9 cellular contexts compared by ENCODE assay signal in the genomic region with DNA sequence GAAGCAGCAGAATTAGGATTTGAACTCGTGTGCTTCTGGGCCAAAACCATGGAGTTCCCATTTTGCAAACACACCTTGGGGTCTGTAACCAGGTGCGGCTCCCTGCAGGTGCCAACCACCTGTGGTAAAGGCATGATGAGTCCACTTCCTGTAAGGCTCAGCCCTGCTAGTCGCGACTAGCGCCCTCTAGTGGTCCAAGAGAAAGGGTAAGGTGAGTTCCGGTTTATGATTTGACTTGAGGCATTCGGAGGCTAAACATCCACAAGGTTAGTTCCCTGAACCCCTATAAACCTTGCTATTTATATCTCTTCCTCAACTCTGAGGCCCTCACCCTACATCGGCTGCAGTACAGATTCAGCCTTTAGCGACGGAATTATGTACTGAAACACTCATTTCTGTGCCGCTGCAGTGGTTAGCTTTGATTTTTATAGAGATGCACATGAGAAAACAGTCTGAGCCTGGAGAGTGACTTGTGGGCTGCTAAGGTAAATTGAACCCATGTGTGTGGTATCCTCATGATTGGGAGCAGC.
DNase-seq lines count a peak whose midpoint lies in the region; ATAC-seq, FAIRE-seq and TF ChIP-seq lines count a peak whose summit lies in the region.
"Had no signal": no experiment of that assay in that cellular context is flagged by ENCODE, and none has a peak within 500 bp of the region (broad histone marks: within the 10 kb centered on the region; RNA-seq: fewer than 3 reads in every experiment).

No MANE protein-coding gene starts in this region.

- H3K27ac ChIP-seq in A549 (no peak overlapping the region), endothelial cell of umbilical vein (ENCODE audit: insufficient read depth, low read depth, low read length) (no peak overlapping the region), upper lobe of right lung (no peak overlapping the region)

- peaks cover 2% of the 10 kb centered on the region for H4K20me1 ChIP-seq in endothelial cell of umbilical vein (replicated peaks; ENCODE audit: control insufficient read depth, extremely low read depth, insufficient read depth, low read length)

- POLR2A ChIA-PET in A549 (lab: Yijun Ruan, JAX), result no interaction called here
- POLR2A ChIA-PET in endothelial cell of umbilical vein (lab: Charles Lee), result no interaction called here

- peak; percentile 73 to 85; a peak in 4 of 6 replicates for ATAC-seq in A549
- peak; percentile 96 for ATAC-seq in GM18502 (IDR thresholded peaks at IDR 0.05; ENCODE audit: poor library complexity, unreplicated experiment)
- peak; percentile 98 for ATAC-seq in HG02885 (IDR thresholded peaks at IDR 0.05; ENCODE audit: poor library complexity, unreplicated experiment)
- ATAC-seq in upper lobe of right lung, result peak; percentile 82

- H3K9me3 Mint-ChIP-seq in neural crest cell, result no peaks in the 10 kb centered on the region
- H3K9me3 Mint-ChIP-seq: stimulated activated naive CD8-positive, alpha-beta T cell treated with anti-CD3 and anti-CD28 coated beads, Interleukin-15, Interleukin-2, amounts not matched to agents 100 ng/mL and 50 ng/mL, for 24 hours had no signal

- H3K4me3 Mint-ChIP-seq in neural crest cell, result no peak overlapping the region
- H3K4me3 Mint-ChIP-seq: stimulated activated naive CD8-positive, alpha-beta T cell treated with anti-CD3 and anti-CD28 coated beads, Interleukin-15, Interleukin-2, amounts not matched to agents 100 ng/mL and 50 ng/mL, for 24 hours had no signal

- peak; percentile 8 to 71 for DNase-seq in A549 (ENCODE audit: low read depth in 1 of 2, low spot score in 1 of 2)
- DNase-seq in NCI-H2081 (lab: John Stamatoyannopoulos, UW), result peak; percentile 70 to 85
- DNase-seq in activated CD4-positive, alpha-beta T cell treated with anti-CD3 and anti-CD28 coated beads, Interleukin-2, amount 50 U/mL, for 48 hours, result peak; percentile 60 to 66
- DNase-seq in endothelial cell of umbilical vein (ENCODE audit: low read depth, low spot score), result peak; percentile 42
- peak; percentile 9 for DNase-seq in neural crest cell (ENCODE audit: low read depth, low spot score)
- peak; percentile 64 for DNase-seq in upper lobe of right lung

- TF ChIP-seq CTCF in A549 (IDR thresholded peaks at IDR 0.05) (peak; percentile 35; the same call in 2 of the 3 replicates), endothelial cell of umbilical vein (IDR thresholded peaks at IDR 0.05; ENCODE audit: extremely low read depth in 1 of 2, insufficient read depth in 1 of 2, low read depth in 1 of 2, low read length in 2 of 2) (peak; percentile 67 to 79), neural crest cell (conservative IDR thresholded peaks at IDR 0.05) (peak; percentile 68), upper lobe of right lung (IDR thresholded peaks at IDR 0.05) (peak; percentile 66)

- BruUV-seq in endothelial cell of umbilical vein (replicated peaks; lab: Mats Ljungman, UMichigan), result no TSS peak

- no peaks in the 10 kb centered on the region for H3K9me1 ChIP-seq in endothelial cell of umbilical vein (replicated peaks; ENCODE audit: control insufficient read depth, extremely low read depth, insufficient read depth, low read length)

- H2AFZ ChIP-seq in endothelial cell of umbilical vein (ENCODE audit: low read depth, low read length), result no peak overlapping the region

- H3K27me3 ChIP-seq in endothelial cell of umbilical vein (ENCODE audit: control insufficient read depth in 2 of 2, insufficient read depth in 2 of 2, low read length in 2 of 2) (no peaks in the 10 kb centered on the region), upper lobe of right lung (no peaks in the 10 kb centered on the region)

- H3K4me3 ChIP-seq in A549 (no peak overlapping the region), endothelial cell of umbilical vein (replicated peaks in 1 of 3; ENCODE audit: insufficient read depth in 1 of 3, low read depth in 1 of 3, low read length in 3 of 3) (no peak overlapping the region), upper lobe of right lung (no peak overlapping the region)

- H3K27ac Mint-ChIP-seq in neural crest cell (ENCODE audit: unreplicated experiment), result no peak overlapping the region
- H3K27ac Mint-ChIP-seq: stimulated activated naive CD8-positive, alpha-beta T cell treated with anti-CD3 and anti-CD28 coated beads, Interleukin-15, Interleukin-2, amounts not matched to agents 100 ng/mL and 50 ng/mL, for 24 hours had no signal

- peaks cover 36% of the 10 kb centered on the region for H3K4me1 Mint-ChIP-seq in neural crest cell

- CTCF ChIA-PET in A549 (lab: Yijun Ruan, JAX) (no interaction called here), endothelial cell of umbilical vein (lab: Charles Lee) (interaction anchor here (0.9 to 1.9 kb wide), 4 partner anchors 174 to 416 kb away, joined by 4 to 10 read pairs (median 6); a partner anchor contains a TSS)

- FAIRE-seq in A549 (lab: Jason Lieb, UNC) (no peak), endothelial cell of umbilical vein (lab: Jason Lieb, UNC) (peak; percentile 31)

- H3K9ac ChIP-seq in endothelial cell of umbilical vein (replicated peaks; ENCODE audit: extremely low read depth, insufficient read depth, low read length), result no peak overlapping the region

- H3K27me3 Mint-ChIP-seq in neural crest cell (ENCODE audit: low read depth), result no peaks in the 10 kb centered on the region
- H3K27me3 Mint-ChIP-seq: stimulated activated naive CD8-positive, alpha-beta T cell treated with anti-CD3 and anti-CD28 coated beads, Interleukin-15, Interleukin-2, amounts not matched to agents 100 ng/mL and 50 ng/mL, for 24 hours had no signal

- WGBS in A549 (ENCODE audit: missing lambda C conversion rate), result 21% methylated on average over 11 of the region's 11 CpGs

- H3K36me3 ChIP-seq in endothelial cell of umbilical vein (ENCODE audit: control insufficient read depth in 2 of 2, extremely low read depth in 1 of 2, insufficient read depth in 2 of 2, low read length in 2 of 2) (no peaks in the 10 kb centered on the region), upper lobe of right lung (no peaks in the 10 kb centered on the region)

- no peaks in the 10 kb centered on the region for H3K79me2 ChIP-seq in endothelial cell of umbilical vein (ENCODE audit: control insufficient read depth, insufficient read depth, low read length)

- peak in 1 of 2 experiments; percentile 43; a peak in 2 of 5 replicates for TF ChIP-seq RAD21 in A549 (conservative IDR thresholded peaks at IDR 0.05 in 1 of 2, IDR thresholded peaks at IDR 0.05 in 1 of 2)

- dilution Hi-C loops in endothelial cell of umbilical vein (cut with MboI; ENCODE audit: extremely low pct_ligation_motif_present, low sequenced_read_pairs), result no loop called here

- intact Hi-C loops in endothelial cell of umbilical vein (cut with micrococcal nuclease) (loop anchor here (1.0 to 5.0 kb wide), 4 partner anchors 154 to 416 kb away; a partner anchor contains a TSS), upper lobe of right lung (cut with DNase I) (no loop called here)

- H3K4me2 ChIP-seq in A549 (no peak overlapping the region), endothelial cell of umbilical vein (ENCODE audit: insufficient read depth, low read length) (no peak overlapping the region)

- no peaks in the 10 kb centered on the region for H3K36me3 Mint-ChIP-seq in neural crest cell (ENCODE audit: low read depth)

- H3K4me1 ChIP-seq in A549 (no peaks in the 10 kb centered on the region), endothelial cell of umbilical vein (ENCODE audit: control insufficient read depth, extremely low read depth, insufficient read depth, low read length) (no peaks in the 10 kb centered on the region), upper lobe of right lung (no peaks in the 10 kb centered on the region)

- no peak for TF ChIP-seq EP300 in A549 (IDR thresholded peaks at IDR 0.05)

- no peak for TF ChIP-seq POLR2A in A549 (IDR thresholded peaks at IDR 0.05; ENCODE audit: low read length)
- no peak for TF ChIP-seq POLR2A in endothelial cell of umbilical vein (IDR thresholded peaks at IDR 0.05; ENCODE audit: low read depth, low read length)

- no peaks in the 10 kb centered on the region for H3K9me3 ChIP-seq in A549
- H3K9me3 ChIP-seq in endothelial cell of umbilical vein (replicated peaks; ENCODE audit: control insufficient read depth, insufficient read depth, low read length), result no peaks in the 10 kb centered on the region
- H3K9me3 ChIP-seq in upper lobe of right lung, result no peaks in the 10 kb centered on the region

TF ChIP-seq in A549, 52 proteins besides CTCF, POLR2A, EP300 and RAD21:
- peak; percentile 35; the same call in 1 of the 3 replicates for TF ChIP-seq SMC3 (IDR thresholded peaks at IDR 0.05)
- no peak for TF ChIP-seq POLR2AphosphoS2 (conservative IDR thresholded peaks at IDR 0.05; ENCODE audit: low read length)
- no peak for TF ChIP-seq GATA3 (IDR thresholded peaks at IDR 0.05; ENCODE audit: borderline replicate concordance)

TF ChIP-seq in endothelial cell of umbilical vein, 7 proteins besides CTCF, POLR2A, EP300 and RAD21:
- TF ChIP-seq FOS (IDR thresholded peaks at IDR 0.05; ENCODE audit: borderline replicate concordance, insufficient read depth, low read length), result no peak
- TF ChIP-seq JUN (IDR thresholded peaks at IDR 0.05; ENCODE audit: borderline replicate concordance, insufficient read depth, insufficient read length, low read depth), result no peak
- TF ChIP-seq MYC (IDR thresholded peaks at IDR 0.05; ENCODE audit: low read depth, low read length), result no peak
- TF ChIP-seq, protein P1, sequence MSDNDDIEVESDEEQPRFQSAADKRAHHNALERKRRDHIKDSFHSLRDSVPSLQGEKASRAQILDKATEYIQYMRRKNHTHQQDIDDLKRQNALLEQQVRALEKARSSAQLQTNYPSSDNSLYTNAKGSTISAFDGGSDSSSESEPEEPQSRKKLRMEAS (IDR thresholded peaks at IDR 0.05; ENCODE audit: insufficient read depth, insufficient read length), result no peak
- no peak for TF ChIP-seq EZH2 (IDR thresholded peaks at IDR 0.05; ENCODE audit: borderline replicate concordance, low read depth, low read length, severe bottlenecking)
- TF ChIP-seq GATA2 (IDR thresholded peaks at IDR 0.05; ENCODE audit: insufficient read depth, insufficient read length, low read depth, low read length), result no peak
- no peak for TF ChIP-seq POLR2AphosphoS5 (IDR thresholded peaks at IDR 0.05; ENCODE audit: insufficient read depth, low read depth, low read length)

Comparison
In these comparisons a context has a peak if more than half of its experiments do, and no peak if none do; other contexts are left out.
1. DNase-seq: peak in every context shown above with its lines; median percentile 78 in NCI-H2081; 64 in upper lobe of right lung; 63 in activated CD4-positive, alpha-beta T cell treated with anti-CD3 and anti-CD28 coated beads, Interleukin-2, amount 50 U/mL, for 48 hours; 42 in endothelial cell of umbilical vein; 40 in A549; 9 in neural crest cell.